ENCODE assay signal across 18 cellular contexts in genomic region chr5:181166812-181167733, GRCh38. TPM values are rescaled to one million over a fixed set of nuclear protein-coding genes. Genes with fewer than 3 reads are reported as not detected.
DNase-seq lines count a peak whose midpoint lies in the region; ATAC-seq and TF ChIP-seq lines count a peak whose summit lies in the region.
"Had no signal": no experiment of that assay in that cellular context is flagged by ENCODE, and none has a peak within 500 bp of the region (broad histone marks: within the 10 kb centered on the region; RNA-seq: fewer than 3 reads in every experiment).

No MANE protein-coding gene starts in this region.

- no peak overlapping the region for H3K4ac ChIP-seq in mesenchymal stem cell (ENCODE audit: low read depth in 1 of 2, low read length in 2 of 2)

- TF ChIP-seq CTCF in SK-N-SH (IDR thresholded peaks at IDR 0.05) (no peak), HCT116 (IDR thresholded peaks at IDR 0.05 in 2 of 3, conservative IDR thresholded peaks at IDR 0.05 in 1 of 3; ENCODE audit: borderline replicate concordance in 1 of 3, insufficient read depth in 1 of 3, low read depth in 2 of 3, low read length in 2 of 3) (no peak), heart left ventricle (IDR thresholded peaks at IDR 0.05) (no peak)

- no peak for ATAC-seq in SK-N-SH treated with all-trans-retinoic acid at 6 μM for 48 hours
- no peak for ATAC-seq in HCT116
- ATAC-seq in heart left ventricle: no peak
- ATAC-seq in HG03565 (IDR thresholded peaks at IDR 0.05; ENCODE audit: unreplicated experiment): no peak
- ATAC-seq: left lobe of liver had no signal

- no peaks in the 10 kb centered on the region; a peak in 1 of 4 replicates for H3K4me1 ChIP-seq in SK-N-SH (ENCODE audit: control insufficient read depth in 1 of 2, insufficient read depth in 2 of 2, low read depth in 1 of 2, low read length in 1 of 2)
- H3K4me1 ChIP-seq in HCT116 (ENCODE audit: control insufficient read depth in 1 of 2, insufficient read depth in 2 of 2, low read length in 2 of 2): peaks cover 13 to 42% of the 10 kb centered on the region in 2 experiments; a peak in 3 of 4 replicates
- peaks cover 16% of the 10 kb centered on the region for H3K4me1 ChIP-seq in mesenchymal stem cell (ENCODE audit: control insufficient read depth, insufficient read depth, low read depth, low read length)
- peaks cover 0 to 10% (median 2%) of the 10 kb centered on the region in 12 donors for H3K4me1 ChIP-seq in heart left ventricle
- H3K4me1 ChIP-seq: parathyroid adenoma had no signal

- no peak overlapping the region for H3K23ac ChIP-seq in mesenchymal stem cell (ENCODE audit: low read length in 2 of 2)

- H2AK5ac ChIP-seq in mesenchymal stem cell (ENCODE audit: low read length, severe bottlenecking): no peak overlapping the region

- H3K4me3 ChIP-seq in SK-N-SH (ENCODE audit: low read depth in 2 of 2, low read length in 1 of 2): no peak overlapping the region
- H3K4me3 ChIP-seq in HCT116 (replicated peaks in 1 of 2; ENCODE audit: low read depth in 1 of 2, low read length in 2 of 2): no peak overlapping the region
- H3K4me3 ChIP-seq in SK-N-MC: peak overlapping the region; percentile 85
- no peak overlapping the region for H3K4me3 ChIP-seq in mesenchymal stem cell (ENCODE audit: insufficient read depth in 1 of 2, low read depth in 1 of 2, low read length in 2 of 2)
- no peak overlapping the region for H3K4me3 ChIP-seq in heart left ventricle
- H3K4me3 ChIP-seq: tibial artery had no signal

- no peak overlapping the region for H2BK5ac ChIP-seq in mesenchymal stem cell (ENCODE audit: low read depth, low read length, poor library complexity, severe bottlenecking)

- H3K4me2 ChIP-seq in SK-N-SH (no peak overlapping the region), HCT116 (ENCODE audit: low read length) (peak overlapping the region; percentile 45; the same call in 1 of the 2 replicates), mesenchymal stem cell (ENCODE audit: low read length, poor library complexity, severe bottlenecking) (no peak overlapping the region)

- no peaks in the 10 kb centered on the region for H4K20me1 ChIP-seq in SK-N-SH (ENCODE audit: insufficient read depth)
- H4K20me1 ChIP-seq in HCT116 (ENCODE audit: insufficient read depth): no peaks in the 10 kb centered on the region

- H3K27ac ChIP-seq in SK-N-SH (ENCODE audit: low read depth in 2 of 2, low read length in 1 of 2) (no peak overlapping the region), HCT116 (ENCODE audit: low read depth, low read length) (no peak overlapping the region), SK-N-MC (peak overlapping the region; percentile 67), mesenchymal stem cell (ENCODE audit: low read length, poor library complexity, severe bottlenecking) (no peak overlapping the region), heart left ventricle (no peak overlapping the region)
- H3K27ac ChIP-seq: parathyroid adenoma, tibial artery had no signal

- CTCF ChIA-PET in SK-N-SH (lab: Yijun Ruan, JAX): interaction anchor here (0.9 to 1.7 kb wide), 3 partner anchors 25 to 383 kb away, joined by 3 to 4 read pairs (median 3); partner anchors contain the start of gene TRIM7
- CTCF ChIA-PET in HCT116 (lab: Charles Lee): interaction anchor here (1.1 to 1.9 kb wide), 6 partner anchors 22 to 298 kb away, joined by 3 to 9 read pairs (median 4); no protein-coding TSS in a partner anchor

- H3K36me3 ChIP-seq in SK-N-SH (replicated peaks in 1 of 2; ENCODE audit: control insufficient read depth in 1 of 2, insufficient read depth in 2 of 2, low read length in 1 of 2) (no peaks in the 10 kb centered on the region), HCT116 (ENCODE audit: control insufficient read depth in 1 of 2, insufficient read depth in 2 of 2, low read length in 2 of 2) (no peaks in the 10 kb centered on the region), SK-N-MC (ENCODE audit: insufficient read depth, low read length) (no peaks in the 10 kb centered on the region), mesenchymal stem cell (ENCODE audit: control insufficient read depth in 1 of 2, insufficient read depth in 2 of 2, low read depth in 1 of 2, low read length in 2 of 2) (no peaks in the 10 kb centered on the region), heart left ventricle (no peaks in the 10 kb centered on the region)
- H3K36me3 ChIP-seq: tibial artery had no signal

- DNase-seq in SK-N-SH: no peak
- no peak for DNase-seq in HCT116 (ENCODE audit: low read depth, low spot score)
- DNase-seq in SK-N-MC (ENCODE audit: low read depth, low spot score): no peak
- DNase-seq in mesenchymal stem cell: peak; percentile 37
- no peak for DNase-seq in heart left ventricle
- no peak for DNase-seq in GOT3 (lab: John Stamatoyannopoulos, UW)
- DNase-seq: activated T-cell treated with anti-CD3 and anti-CD28 coated beads for 4 hours; NCI-H187; RPMI8226; stimulated activated CD4-positive, alpha-beta T cell treated with anti-CD3 and anti-CD28 coated beads, Interleukin-4, amount 100 ng/mL, for 4 hours had no signal

- no peak overlapping the region for H2BK12ac ChIP-seq in mesenchymal stem cell (ENCODE audit: low read length in 2 of 2)

- H3K9me3 ChIP-seq in SK-N-SH: no peaks in the 10 kb centered on the region
- H3K9me3 ChIP-seq in HCT116 (ENCODE audit: control insufficient read depth in 1 of 2, insufficient read depth in 1 of 2, low read depth in 1 of 2, low read length in 2 of 2): no peaks in the 10 kb centered on the region
- H3K9me3 ChIP-seq in SK-N-MC (ENCODE audit: low read depth, low read length): no peaks in the 10 kb centered on the region
- H3K9me3 ChIP-seq in mesenchymal stem cell (ENCODE audit: control insufficient read depth, low read length): no peaks in the 10 kb centered on the region
- no peaks in the 10 kb centered on the region for H3K9me3 ChIP-seq in heart left ventricle
- H3K9me3 ChIP-seq: tibial artery had no signal

- H3K18ac ChIP-seq in mesenchymal stem cell (ENCODE audit: low read depth in 1 of 2, low read length in 2 of 2): no peak overlapping the region

- H3K27me3 ChIP-seq in SK-N-SH (ENCODE audit: insufficient read depth) (no peaks in the 10 kb centered on the region), HCT116 (ENCODE audit: insufficient read depth, low read length) (no peaks in the 10 kb centered on the region), mesenchymal stem cell (ENCODE audit: control insufficient read depth in 1 of 2, insufficient read depth in 1 of 2, low read length in 2 of 2) (peaks cover 5 to 16% of the 10 kb centered on the region in 2 experiments), heart left ventricle (peaks cover 11 to 89% (median 65%) of the 10 kb centered on the region in 9 donors)

- no peaks in the 10 kb centered on the region for H3K79me2 ChIP-seq in SK-N-SH (ENCODE audit: insufficient read depth)
- no peaks in the 10 kb centered on the region for H3K79me2 ChIP-seq in HCT116 (ENCODE audit: insufficient read depth, low read length)
- H3K79me2 ChIP-seq: parathyroid adenoma had no signal

- no peak overlapping the region for H4K8ac ChIP-seq in mesenchymal stem cell (ENCODE audit: low read length)

- H3K9ac ChIP-seq in SK-N-SH: no peak overlapping the region
- no peak overlapping the region for H3K9ac ChIP-seq in HCT116 (ENCODE audit: low read length)
- H3K9ac ChIP-seq in SK-N-MC (ENCODE audit: insufficient read length): no peak overlapping the region
- H3K9ac ChIP-seq in mesenchymal stem cell (ENCODE audit: low read length): no peak overlapping the region
- H3K9ac ChIP-seq: parathyroid adenoma had no signal

- intact Hi-C loops in HCT116 (cut with micrococcal nuclease) (no loop called here), heart left ventricle (cut with DNase I) (loop anchor here in 1 of 10 donors (10.0 kb wide), 1 partner anchor 382 kb away; no protein-coding TSS in a partner anchor)

- POLR2A ChIA-PET in SK-N-SH (lab: Yijun Ruan, JAX) (no interaction called here), HCT116 (lab: Charles Lee) (interaction anchor here (1.0 kb wide), 1 partner anchor 21 kb away, joined by 4 read pairs; no protein-coding TSS in a partner anchor)

- no peak overlapping the region for H2BK15ac ChIP-seq in mesenchymal stem cell (ENCODE audit: low read depth, poor library complexity, severe bottlenecking)

- H2AFZ ChIP-seq in SK-N-SH (ENCODE audit: low read depth) (no peak overlapping the region), HCT116 (ENCODE audit: low read depth, low read length, poor library complexity, severe bottlenecking) (peak overlapping the region; percentile 91), mesenchymal stem cell (ENCODE audit: low read depth, low read length) (no peak overlapping the region)
- H2AFZ ChIP-seq: parathyroid adenoma had no signal

- no peak for TF ChIP-seq EP300 in SK-N-SH (IDR thresholded peaks at IDR 0.05; ENCODE audit: borderline replicate concordance in 1 of 2, low read depth in 1 of 2, low read length in 1 of 2)

- no peak for TF ChIP-seq POLR2A in HCT116 (IDR thresholded peaks at IDR 0.05; ENCODE audit: borderline replicate concordance, extremely low read depth, insufficient read depth, insufficient read length)
- no peak for TF ChIP-seq POLR2A in heart left ventricle (IDR thresholded peaks at IDR 0.05)

- H3K9me2 ChIP-seq in SK-N-SH: no peaks in the 10 kb centered on the region
- H3K9me2 ChIP-seq in HCT116 (ENCODE audit: insufficient read depth): no peaks in the 10 kb centered on the region

- H2BK120ac ChIP-seq in mesenchymal stem cell (ENCODE audit: low read depth, low read length): no peak overlapping the region

- 33% methylated on average over 6 of the region's 6 CpGs for WGBS in SK-N-SH (ENCODE audit: low lambda C conversion rate)
- 70% methylated on average over 1 of the region's 6 CpGs for WGBS in mesenchymal stem cell
- WGBS in heart left ventricle, 4 donors: 71 to 74% (median 73%) methylated on average over 6 of the region's 6 CpGs

- no peak overlapping the region for H4K91ac ChIP-seq in mesenchymal stem cell (ENCODE audit: low read length)

- H3K79me1 ChIP-seq in mesenchymal stem cell (replicated peaks; ENCODE audit: low read length, poor library complexity, severe bottlenecking): no peaks in the 10 kb centered on the region

- H3K14ac ChIP-seq in mesenchymal stem cell (ENCODE audit: low read length in 2 of 2): no peak overlapping the region

- RAD21 ChIA-PET in HCT116 (lab: Charles Lee; ENCODE audit: low non-redundant PET in 1 of 2, low total read pairs in 2 of 2, uncharacterized antibody in 2 of 2, unreplicated experiment in 2 of 2): interaction anchor here in 1 of 2 experiments (0.6 kb wide), 1 partner anchor 373 kb away, joined by 3 read pairs; no protein-coding TSS in a partner anchor

- H3F3A ChIP-seq in SK-N-SH (replicated peaks; ENCODE audit: insufficient read depth): peaks cover 11% of the 10 kb centered on the region

- BruUV-seq in HCT116 (replicated peaks; lab: Mats Ljungman, UMichigan): no TSS peak

- TF ChIP-seq RAD21 in SK-N-SH (IDR thresholded peaks at IDR 0.05; ENCODE audit: low read length) (no peak), HCT116 (IDR thresholded peaks at IDR 0.05; ENCODE audit: low read depth) (no peak)

RNA-seq across cellular contexts. Expression of gene OR2V2, which starts 19.7 kb away (rescaled TPM):
- polyA plus RNA-seq in SK-N-SH (2012; rRNA removed) (not detected in 2 replicates), heart left ventricle (not detected)
- polyA plus RNA-seq in SK-N-SH (2012; cell fraction: cytosol; rRNA removed): not detected in 2 replicates
- polyA plus RNA-seq in SK-N-SH (2012; cell fraction: nucleus; rRNA removed): not detected in 2 replicates
- total RNA-seq in HCT116 (2021; ENCODE audit: unreplicated experiment) (not detected), heart left ventricle (not detected)
- 0.02 TPM in 1 of 2 replicates, not detected in the other for polyA plus RNA-seq in HCT116 (2012)
- not detected for polyA plus RNA-seq in mesenchymal stem cell (2013, experiment 1 of 2)
- polyA plus RNA-seq in mesenchymal stem cell (2013, experiment 2 of 2): not detected
- total RNA-seq: endodermal cell, left lobe of liver, LHCN-M2 had no signal
- polyA plus RNA-seq: adipose tissue had no signal

RNA-seq across cellular contexts. Expression of gene OR2V1, which starts 36.1 kb away (rescaled TPM):
- polyA plus RNA-seq in SK-N-SH (2012; rRNA removed) (not detected in 2 replicates), heart left ventricle (not detected)
- not detected in 2 replicates for polyA plus RNA-seq in SK-N-SH (2012; cell fraction: cytosol; rRNA removed)
- polyA plus RNA-seq in SK-N-SH (2012; cell fraction: nucleus; rRNA removed): not detected in 2 replicates
- total RNA-seq in HCT116 (2021; ENCODE audit: unreplicated experiment) (not detected), heart left ventricle (not detected)
- polyA plus RNA-seq in HCT116 (2012): 0.10 TPM in 1 of 2 replicates, not detected in the other
- polyA plus RNA-seq in mesenchymal stem cell (2013, experiment 1 of 2): not detected
- not detected for polyA plus RNA-seq in mesenchymal stem cell (2013, experiment 2 of 2)
- total RNA-seq: endodermal cell, left lobe of liver, LHCN-M2 had no signal
- polyA plus RNA-seq: adipose tissue had no signal

RNA-seq across cellular contexts. Expression of gene TRIM7, which starts 37.9 kb away (rescaled TPM):
- polyA plus RNA-seq in SK-N-SH (2012; rRNA removed) (2.0 and 3.5 TPM in 2 replicates), heart left ventricle (10 to 100 TPM in 1 of 2 donors, 1 to 10 TPM in 1; 3.6 to 11.0 TPM)
- 2.8 and 2.9 TPM in 2 replicates for polyA plus RNA-seq in SK-N-SH (2012; cell fraction: cytosol; rRNA removed)
- polyA plus RNA-seq in SK-N-SH (2012; cell fraction: nucleus; rRNA removed): 2.4 and 3.9 TPM in 2 replicates
- total RNA-seq in HCT116 (2021; ENCODE audit: unreplicated experiment) (30.2 TPM), heart left ventricle (10 to 100 TPM in 1 of 9 donors, 1 to 10 TPM in 8; 3.7 to 10.2 (median 6.7) TPM)
- 21.9 and 25.3 TPM in 2 replicates for polyA plus RNA-seq in HCT116 (2012)
- 1.8 TPM for polyA plus RNA-seq in mesenchymal stem cell (2013, experiment 1 of 2)
- polyA plus RNA-seq in mesenchymal stem cell (2013, experiment 2 of 2): 1.4 TPM
- total RNA-seq: endodermal cell had no signal

RNA-seq across cellular contexts. Expression of gene TRIM41, which starts 56.0 kb away (rescaled TPM):
- polyA plus RNA-seq in SK-N-SH (2012; rRNA removed) (35.3 and 35.9 TPM in 2 replicates), heart left ventricle (10 to 100 TPM; 20.2 TPM)
- polyA plus RNA-seq in SK-N-SH (2012; cell fraction: cytosol; rRNA removed): 17.4 and 20.2 TPM in 2 replicates
- polyA plus RNA-seq in SK-N-SH (2012; cell fraction: nucleus; rRNA removed): 123 and 125 TPM in 2 replicates
- total RNA-seq in HCT116 (2021; ENCODE audit: unreplicated experiment) (51.8 TPM), heart left ventricle (10 to 100 TPM; 12.3 to 27.3 (median 23.9) TPM)
- 34.1 and 37.8 TPM in 2 replicates for polyA plus RNA-seq in HCT116 (2012)
- 19.1 TPM for polyA plus RNA-seq in mesenchymal stem cell (2013, experiment 1 of 2)
- polyA plus RNA-seq in mesenchymal stem cell (2013, experiment 2 of 2): 19.0 TPM
